Comparison of ENCODE assay signal across 13 cellular contexts in genomic region chrX:136192839-136193414, GRCh38. TPM values are rescaled to one million over a fixed set of nuclear protein-coding genes. Genes with fewer than 3 reads are reported as not detected.
DNase-seq lines count a peak whose midpoint lies in the region; ATAC-seq and TF ChIP-seq lines count a peak whose summit lies in the region.
"Had no signal": no experiment of that assay in that cellular context is flagged by ENCODE, and none has a peak within 500 bp of the region (broad histone marks: within the 10 kb centered on the region; RNA-seq: fewer than 3 reads in every experiment).

No MANE protein-coding gene starts in this region.

- peak overlapping the region; percentile 45 to 68 for H3K27ac Mint-ChIP-seq in activated naive CD4-positive, alpha-beta T cell treated with anti-CD3 and anti-CD28 coated beads, Interleukin-2, amount 50 U/mL, for 72 hours
- H3K27ac Mint-ChIP-seq in activated T-helper 1 cell treated with anti-CD3 and anti-CD28 coated beads, Interleukin-12 subunit alpha, Interleukin-12 subunit beta, Interleukin-2, Interleukin-4 antibody, amounts not matched to agents 30 ng/mL and 10 ng/mL and 1 ng/mL, durations not matched to agents 14 hours and 24 hours and 36 hours = peak overlapping the region; percentile 82
- H3K27ac Mint-ChIP-seq in MCF 10A (ENCODE audit: low read depth, unreplicated experiment) = no peak overlapping the region

- H3K9me3 ChIP-seq in right cardiac atrium (ENCODE audit: control insufficient read depth, low read length) (no peaks in the 10 kb centered on the region), thyroid gland (no peaks in the 10 kb centered on the region)
- H3K9me3 ChIP-seq: spleen, suprapubic skin had no signal

- no peak for DNase-seq in activated naive CD4-positive, alpha-beta T cell treated with anti-CD3 and anti-CD28 coated beads, Interleukin-2, amount 50 U/mL, for 72 hours (ENCODE audit: low spot score in 2 of 2)
- DNase-seq in activated naive CD4-positive, alpha-beta T cell treated with Interleukin-2 at 50 U/mL for 16 hours = no peak
- no peak for DNase-seq in activated T-helper 1 cell treated with anti-CD3 and anti-CD28 coated beads, Interleukin-12 subunit alpha, Interleukin-12 subunit beta, Interleukin-2, Interleukin-4 antibody, amounts not matched to agents 30 ng/mL and 10 ng/mL and 1 ng/mL, durations not matched to agents 14 hours and 24 hours and 36 hours (ENCODE audit: low spot score)
- no peak for DNase-seq in right cardiac atrium
- no peak for DNase-seq in thyroid gland
- DNase-seq in MCF 10A (ENCODE audit: unreplicated experiment) = no peak
- DNase-seq: NCI-H187 treated with DMSO at 0.1 percent for 48 hours, RPMI8226, spleen had no signal

- no peaks in the 10 kb centered on the region for H3K27me3 Mint-ChIP-seq in activated T-helper 1 cell treated with anti-CD3 and anti-CD28 coated beads, Interleukin-12 subunit alpha, Interleukin-12 subunit beta, Interleukin-2, Interleukin-4 antibody, amounts not matched to agents 30 ng/mL and 10 ng/mL and 1 ng/mL, durations not matched to agents 14 hours and 24 hours and 36 hours (ENCODE audit: insufficient read depth)
- peaks cover 72% of the 10 kb centered on the region for H3K27me3 Mint-ChIP-seq in MCF 10A (ENCODE audit: insufficient read depth, unreplicated experiment)

- peak overlapping the region; percentile 92 for H3K27ac ChIP-seq in right cardiac atrium (ENCODE audit: low read length)
- H3K27ac ChIP-seq in thyroid gland = peak overlapping the region; percentile 1 to 72 (median 56)
- H3K27ac ChIP-seq: C4-2B had no signal

- POLR2A ChIA-PET in MCF 10A (lab: Yijun Ruan, JAX) = no interaction called here

- H3K4me3 ChIP-seq in right cardiac atrium (ENCODE audit: low read length) = no peak overlapping the region
- no peak overlapping the region for H3K4me3 ChIP-seq in thyroid gland (replicated peaks in 1 of 3)
- H3K4me3 ChIP-seq: spleen, suprapubic skin had no signal

- no peaks in the 10 kb centered on the region for H3K9me3 Mint-ChIP-seq in activated naive CD4-positive, alpha-beta T cell treated with anti-CD3 and anti-CD28 coated beads, Interleukin-2, amount 50 U/mL, for 72 hours
- H3K9me3 Mint-ChIP-seq in activated T-helper 1 cell treated with anti-CD3 and anti-CD28 coated beads, Interleukin-12 subunit alpha, Interleukin-12 subunit beta, Interleukin-2, Interleukin-4 antibody, amounts not matched to agents 30 ng/mL and 10 ng/mL and 1 ng/mL, durations not matched to agents 14 hours and 24 hours and 36 hours = no peaks in the 10 kb centered on the region
- H3K9me3 Mint-ChIP-seq in MCF 10A (ENCODE audit: unreplicated experiment) = no peaks in the 10 kb centered on the region

- no peak for TF ChIP-seq CTCF in thyroid gland (IDR thresholded peaks at IDR 0.05)
- TF ChIP-seq CTCF in MCF 10A (IDR thresholded peaks at IDR 0.05; ENCODE audit: unreplicated experiment) = no peak

- no peaks in the 10 kb centered on the region for H3K36me3 Mint-ChIP-seq in activated naive CD4-positive, alpha-beta T cell treated with anti-CD3 and anti-CD28 coated beads, Interleukin-2, amount 50 U/mL, for 72 hours
- H3K36me3 Mint-ChIP-seq in activated T-helper 1 cell treated with anti-CD3 and anti-CD28 coated beads, Interleukin-12 subunit alpha, Interleukin-12 subunit beta, Interleukin-2, Interleukin-4 antibody, amounts not matched to agents 30 ng/mL and 10 ng/mL and 1 ng/mL, durations not matched to agents 14 hours and 24 hours and 36 hours (ENCODE audit: low read depth) = no peaks in the 10 kb centered on the region
- H3K36me3 Mint-ChIP-seq in MCF 10A (ENCODE audit: insufficient read depth, unreplicated experiment) = peaks cover 6% of the 10 kb centered on the region

- no peak for TF ChIP-seq POLR2A in thyroid gland (IDR thresholded peaks at IDR 0.05)

- H3K36me3 ChIP-seq in thyroid gland = no peaks in the 10 kb centered on the region
- H3K36me3 ChIP-seq: spleen, suprapubic skin had no signal

- H3K4me3 Mint-ChIP-seq in activated T-helper 1 cell treated with anti-CD3 and anti-CD28 coated beads, Interleukin-12 subunit alpha, Interleukin-12 subunit beta, Interleukin-2, Interleukin-4 antibody, amounts not matched to agents 30 ng/mL and 10 ng/mL and 1 ng/mL, durations not matched to agents 14 hours and 24 hours and 36 hours = peak overlapping the region; percentile 71
- no peak overlapping the region for H3K4me3 Mint-ChIP-seq in MCF 10A (ENCODE audit: unreplicated experiment)

- 32% methylated on average over 3 of the region's 3 CpGs for WGBS in right cardiac atrium
- WGBS in thyroid gland, 2 donors = 62 to 88% methylated on average over 3 of the region's 3 CpGs

- H3K4me1 Mint-ChIP-seq in activated T-helper 1 cell treated with anti-CD3 and anti-CD28 coated beads, Interleukin-12 subunit alpha, Interleukin-12 subunit beta, Interleukin-2, Interleukin-4 antibody, amounts not matched to agents 30 ng/mL and 10 ng/mL and 1 ng/mL, durations not matched to agents 14 hours and 24 hours and 36 hours (ENCODE audit: low read depth) = peaks cover 49% of the 10 kb centered on the region
- H3K4me1 Mint-ChIP-seq in MCF 10A (ENCODE audit: insufficient read depth, unreplicated experiment) = peaks cover 11% of the 10 kb centered on the region

- intact Hi-C loops in activated T-helper 1 cell treated with anti-CD3 and anti-CD28 coated beads, Interleukin-12 subunit alpha, Interleukin-12 subunit beta, Interleukin-2, Interleukin-4 antibody, amounts not matched to agents 30 ng/mL and 10 ng/mL and 1 ng/mL, durations not matched to agents 14 hours and 24 hours and 36 hours (cut with micrococcal nuclease) = no loop called here
- intact Hi-C loops in right cardiac atrium (cut with DNase I) = no loop called here
- intact Hi-C loops in thyroid gland (cut with DNase I) = no loop called here
- intact Hi-C loops in MCF 10A (cut with micrococcal nuclease) = no loop called here

- no peak for ATAC-seq in activated naive CD4-positive, alpha-beta T cell treated with anti-CD3 and anti-CD28 coated beads, Interleukin-2, amount 50 U/mL, for 72 hours
- ATAC-seq in right cardiac atrium (peak; percentile 63 to 78), GM19023 (IDR thresholded peaks at IDR 0.05; ENCODE audit: unreplicated experiment) (no peak), GM18909 (IDR thresholded peaks at IDR 0.05; ENCODE audit: poor library complexity, unreplicated experiment) (no peak)

- H3K4me1 ChIP-seq in right cardiac atrium (ENCODE audit: control insufficient read depth, insufficient read depth, low read length) (peaks cover 23% of the 10 kb centered on the region), thyroid gland (peaks cover 28 to 83% of the 10 kb centered on the region in 2 donors)

- H3K27me3 ChIP-seq in right cardiac atrium (ENCODE audit: control insufficient read depth, insufficient read depth) (no peaks in the 10 kb centered on the region), thyroid gland (no peaks in the 10 kb centered on the region)
- H3K27me3 ChIP-seq: spleen, suprapubic skin had no signal

- no TSS peak for BruUV-seq in MCF 10A (replicated peaks; lab: Mats Ljungman, UMichigan)

- CTCF ChIA-PET in MCF 10A (lab: Yijun Ruan, JAX) = interaction anchor here (0.6 to 0.7 kb wide), 2 partner anchors 11 to 59 kb away, joined by 4 read pairs; no protein-coding TSS in a partner anchor

RNA-seq across cellular contexts. Expression of gene FHL1, which starts 45.6 kb away (rescaled TPM):
- 10 to 100 TPM in 1 of 2 donors, 1 to 10 TPM in 1; 6.9 to 22.9 TPM for total RNA-seq in activated naive CD4-positive, alpha-beta T cell treated with anti-CD3 and anti-CD28 coated beads, Interleukin-2, amount 50 U/mL, for 72 hours
- total RNA-seq in activated T-helper 1 cell treated with anti-CD3 and anti-CD28 coated beads, Interleukin-12 subunit alpha, Interleukin-12 subunit beta, Interleukin-2, Interleukin-4 antibody, amounts not matched to agents 30 ng/mL and 10 ng/mL and 1 ng/mL, durations not matched to agents 14 hours and 24 hours and 36 hours = 8.5 and 8.7 TPM in 2 replicates
- total RNA-seq in right cardiac atrium (100 to 1,000 TPM; 255 to 871 (median 312) TPM), thyroid gland (100 to 1,000 TPM; 223 to 313 (median 230) TPM), MCF 10A (2022) (16.6 and 19.4 TPM in 2 replicates)
- 442 TPM for polyA plus RNA-seq in right cardiac atrium

RNA-seq across cellular contexts. Expression of gene MAP7D3, which starts 58.3 kb away (rescaled TPM):
- total RNA-seq in activated naive CD4-positive, alpha-beta T cell treated with anti-CD3 and anti-CD28 coated beads, Interleukin-2, amount 50 U/mL, for 72 hours = 10 to 100 TPM; 14.3 to 19.8 TPM
- total RNA-seq in activated T-helper 1 cell treated with anti-CD3 and anti-CD28 coated beads, Interleukin-12 subunit alpha, Interleukin-12 subunit beta, Interleukin-2, Interleukin-4 antibody, amounts not matched to agents 30 ng/mL and 10 ng/mL and 1 ng/mL, durations not matched to agents 14 hours and 24 hours and 36 hours = 27.3 and 29.1 TPM in 2 replicates
- total RNA-seq in right cardiac atrium (10 to 100 TPM in 3 of 4 donors, 1 to 10 TPM in 1; 8.7 to 13.8 (median 12.0) TPM), thyroid gland (10 to 100 TPM; 13.8 to 22.2 (median 14.6) TPM), MCF 10A (2022) (18.0 and 21.1 TPM in 2 replicates)
- polyA plus RNA-seq in right cardiac atrium = 5.9 TPM

Comparison
In these comparisons a context has a peak if more than half of its experiments do, and no peak if none do; other contexts are left out.
1. ATAC-seq: peak in right cardiac atrium (2 of 2); none in activated naive CD4-positive, alpha-beta T cell treated with anti-CD3 and anti-CD28 coated beads, Interleukin-2, amount 50 U/mL, for 72 hours (0 of 2), GM19023 (single experiment) and GM18909 (single experiment).
2. RNA of gene FHL1, which starts 45.6 kb away (total RNA-seq): 255 to 871 TPM in right cardiac atrium and 223 to 313 TPM in thyroid gland; 6.9 to 22.9 TPM in activated naive CD4-positive, alpha-beta T cell treated with anti-CD3 and anti-CD28 coated beads, Interleukin-2, amount 50 U/mL, for 72 hours, 16.6 to 19.4 TPM in MCF 10A and 8.5 to 8.7 TPM in activated T-helper 1 cell treated with anti-CD3 and anti-CD28 coated beads, Interleukin-12 subunit alpha, Interleukin-12 subunit beta, Interleukin-2, Interleukin-4 antibody, amounts not matched to agents 30 ng/mL and 10 ng/mL and 1 ng/mL, durations not matched to agents 14 hours and 24 hours and 36 hours; every median in the first group is over 4 times any median in the second.